21 cellular contexts compared by ENCODE assay signal in genomic region chr12:22264380-22264779, GRCh38.
A peak's percentile ranks its signal among the peaks of the same experiment; 100 is the strongest.
DNase-seq lines count a peak whose midpoint lies in the region; ATAC-seq, FAIRE-seq and TF ChIP-seq lines count a peak whose summit lies in the region.
"Had no signal": no experiment of that assay in that cellular context is flagged by ENCODE, and none has a peak within 500 bp of the region (broad histone marks: within the 10 kb centered on the region; RNA-seq: fewer than 3 reads in every experiment).

No MANE protein-coding gene starts in this region.

- no peaks in the 10 kb centered on the region for H3F3A ChIP-seq in GM23338 (replicated peaks; ENCODE audit: low read depth)

- H3K9me2 ChIP-seq in GM23338 (ENCODE audit: insufficient read depth): no peaks in the 10 kb centered on the region

- no peak overlapping the region for H3K4me3 Mint-ChIP-seq in GM23338
- no peak overlapping the region for H3K4me3 Mint-ChIP-seq in astrocyte (ENCODE audit: unreplicated experiment)
- H3K4me3 Mint-ChIP-seq: CD4-positive, alpha-beta T cell; HFFc6; IgD-negative memory B cell had no signal

- H3K9me3 Mint-ChIP-seq in GM23338 (peaks cover 3% of the 10 kb centered on the region; the same call in 1 of the 3 replicates), astrocyte (ENCODE audit: unreplicated experiment) (peaks cover 8% of the 10 kb centered on the region)
- H3K9me3 Mint-ChIP-seq: CD4-positive, alpha-beta T cell; IgD-negative memory B cell had no signal

- H3K27ac ChIP-seq in GM23338 (ENCODE audit: low read depth) (no peak overlapping the region), astrocyte (ENCODE audit: low read depth, low read length) (no peak overlapping the region), gastrocnemius medialis (no peak overlapping the region)
- H3K27ac ChIP-seq: C4-2B, HL-60 had no signal

- DNase-seq in GM23338 (ENCODE audit: low spot score) (no peak), astrocyte (ENCODE audit: low read depth) (no peak), fibroblast of gingiva (ENCODE audit: low read depth) (peak; percentile 11), erythroblast (lab: John Stamatoyannopoulos, UW) (no peak), gastrocnemius medialis (no peak), dermis blood vessel endothelial cell (no peak)
- DNase-seq: AML-193; CD4-positive, alpha-beta T cell; DMS153; DMS79; GDM1; GOT3; H7; HFFc6 had no signal

- H3K36me3 ChIP-seq in GM23338 (ENCODE audit: insufficient read depth) (no peaks in the 10 kb centered on the region), astrocyte (ENCODE audit: insufficient read depth, low read length) (no peaks in the 10 kb centered on the region), gastrocnemius medialis (no peaks in the 10 kb centered on the region)

- H2AFZ ChIP-seq in GM23338: no peak overlapping the region
- no peak overlapping the region for H2AFZ ChIP-seq in astrocyte (ENCODE audit: low read depth, low read length)

- H3K4me3 ChIP-seq in GM23338 (no peak overlapping the region), astrocyte (ENCODE audit: insufficient read depth, low read depth, low read length) (no peak overlapping the region), gastrocnemius medialis (no peak overlapping the region)

- H3K27ac Mint-ChIP-seq in GM23338: peak overlapping the region; percentile 12; the same call in 1 of the 2 replicates
- peak overlapping the region; percentile 55 for H3K27ac Mint-ChIP-seq in astrocyte (ENCODE audit: unreplicated experiment)
- H3K27ac Mint-ChIP-seq: CD4-positive, alpha-beta T cell; HFFc6; IgD-negative memory B cell had no signal

- H3K4me1 Mint-ChIP-seq in GM23338: peaks cover 17% of the 10 kb centered on the region; the same call in 2 of the 3 replicates
- peaks cover 29% of the 10 kb centered on the region for H3K4me1 Mint-ChIP-seq in astrocyte (ENCODE audit: low read depth, unreplicated experiment)

- 0 out of 3 replicates have a peak, but pooled peaks cover 2% of the 10 kb centered on the region for H3K36me3 Mint-ChIP-seq in GM23338 (ENCODE audit: low read depth)
- no peaks in the 10 kb centered on the region for H3K36me3 Mint-ChIP-seq in astrocyte (ENCODE audit: low read depth, unreplicated experiment)
- H3K36me3 Mint-ChIP-seq: IgD-negative memory B cell had no signal

- H3K27me3 ChIP-seq in GM23338 (ENCODE audit: insufficient read depth) (no peaks in the 10 kb centered on the region), astrocyte (ENCODE audit: insufficient read depth, low read length) (no peaks in the 10 kb centered on the region), gastrocnemius medialis (no peaks in the 10 kb centered on the region)

- H3K27me3 Mint-ChIP-seq in GM23338 (ENCODE audit: insufficient read depth, low read depth, poor library complexity): no peaks in the 10 kb centered on the region
- no peaks in the 10 kb centered on the region for H3K27me3 Mint-ChIP-seq in astrocyte (ENCODE audit: low read depth, unreplicated experiment)
- H3K27me3 Mint-ChIP-seq: CD4-positive, alpha-beta T cell had no signal

- H3K79me2 ChIP-seq in GM23338 (replicated peaks; ENCODE audit: insufficient read depth) (no peaks in the 10 kb centered on the region), astrocyte (ENCODE audit: insufficient read depth, low read length) (no peaks in the 10 kb centered on the region)

- H3K9ac ChIP-seq in astrocyte (ENCODE audit: low read length): no peak overlapping the region

- no peaks in the 10 kb centered on the region for H4K20me1 ChIP-seq in GM23338 (replicated peaks; ENCODE audit: insufficient read depth)
- no peaks in the 10 kb centered on the region for H4K20me1 ChIP-seq in astrocyte (ENCODE audit: insufficient read depth, low read length)

- H3K4me1 ChIP-seq in GM23338 (ENCODE audit: insufficient read depth) (peaks cover 12% of the 10 kb centered on the region), astrocyte (ENCODE audit: insufficient read depth, low read length) (peaks cover 12% of the 10 kb centered on the region), gastrocnemius medialis (no peaks in the 10 kb centered on the region)

- no peak for ATAC-seq in GM23338
- ATAC-seq in gastrocnemius medialis: no peak
- ATAC-seq: HCT116 had no signal

- H3K9me3 ChIP-seq in astrocyte (ENCODE audit: insufficient read depth, low read depth, low read length) (no peaks in the 10 kb centered on the region), gastrocnemius medialis (no peaks in the 10 kb centered on the region)

- intact Hi-C loops in gastrocnemius medialis (cut with DNase I; ENCODE audit: low total_unique reads): no loop called here

- no peak overlapping the region for H3K4me2 ChIP-seq in GM23338
- no peak overlapping the region for H3K4me2 ChIP-seq in astrocyte (ENCODE audit: low read length)

- no peak for FAIRE-seq in astrocyte (lab: Jason Lieb, UNC)
- FAIRE-seq: A204.1, GM12892, GM18507 had no signal

- TF ChIP-seq CTCF in GM23338 (conservative IDR thresholded peaks at IDR 0.05; ENCODE audit: low read depth in 2 of 2) (no peak), astrocyte (IDR thresholded peaks at IDR 0.05; ENCODE audit: insufficient read depth, low read depth, low read length) (no peak), gastrocnemius medialis (IDR thresholded peaks at IDR 0.05 in 4 of 5, conservative IDR thresholded peaks at IDR 0.05 in 1 of 5) (no peak)

- in situ Hi-C loops in gastrocnemius medialis (cut with MboI; ENCODE audit: low sequenced_read_pairs in 4 of 4): no loop called here

- TF ChIP-seq POLR2A in erythroblast (IDR thresholded peaks at IDR 0.05; ENCODE audit: low read length) (no peak), gastrocnemius medialis (IDR thresholded peaks at IDR 0.05) (no peak)

TF ChIP-seq in GM23338, 12 proteins besides CTCF, POLR2A, EP300 and RAD21 (continues in another document):
- TF ChIP-seq ZNF331 (CRISPR knock-in tag; IDR thresholded peaks at IDR 0.05; ENCODE audit: low read depth): no peak
- no peak for TF ChIP-seq EZH2phosphoT487 (IDR thresholded peaks at IDR 0.05; ENCODE audit: unreplicated experiment)
- TF ChIP-seq POLR2AphosphoS5 (IDR thresholded peaks at IDR 0.05; ENCODE audit: low read depth): no peak
- no peak for TF ChIP-seq ZNF462 (CRISPR knock-in tag; IDR thresholded peaks at IDR 0.05)
- TF ChIP-seq ZNF114 (CRISPR knock-in tag; IDR thresholded peaks at IDR 0.05): no peak
- no peak for TF ChIP-seq JUNB (IDR thresholded peaks at IDR 0.05; ENCODE audit: unreplicated experiment)
- TF ChIP-seq NANOG (IDR thresholded peaks at IDR 0.05; ENCODE audit: borderline replicate concordance): no peak
- no peak for TF ChIP-seq STAT1 (IDR thresholded peaks at IDR 0.05; ENCODE audit: unreplicated experiment)
- no peak for TF ChIP-seq EZH2 (IDR thresholded peaks at IDR 0.05; ENCODE audit: low read depth, unreplicated experiment)
